9 cellular contexts compared by ENCODE assay signal in the genomic region with DNA sequence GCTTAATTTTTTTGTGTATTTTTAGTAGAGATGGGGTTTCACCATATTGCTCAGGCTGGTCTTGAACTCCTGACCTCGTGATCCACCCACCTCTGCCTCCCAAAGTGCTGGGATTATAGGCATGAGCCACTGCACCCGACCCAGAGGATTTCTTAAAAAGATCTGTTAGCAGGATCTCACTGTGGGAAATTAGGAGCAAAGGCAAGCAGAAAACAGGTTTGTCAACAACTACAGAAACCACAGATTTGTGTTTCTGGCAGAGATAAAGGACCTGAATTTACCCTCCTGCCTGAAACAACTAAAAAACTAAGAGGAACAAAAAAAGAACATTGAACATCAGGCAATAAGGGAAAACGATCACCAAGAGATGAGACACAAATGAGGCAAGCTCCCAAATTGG. TPM values are rescaled to one million over a fixed set of nuclear protein-coding genes. Genes with fewer than 3 reads are reported as not detected.
DNase-seq lines count a peak whose midpoint lies in the region; TF ChIP-seq lines count a peak whose summit lies in the region.
"Not testable (repeated sequence)": the region's sequence is repeated elsewhere in the genome, so short reads cannot be mapped to it uniquely, and the experiment has no call there.
"Had no signal": no experiment of that assay in that cellular context is flagged by ENCODE, and none has a peak within 500 bp of the region (broad histone marks: within the 10 kb centered on the region; RNA-seq: fewer than 3 reads in every experiment).

No MANE protein-coding gene starts in this region.

- H3K9ac ChIP-seq in ES-I3 (ENCODE audit: low read depth, low read length) (0 out of 2 replicates have a peak overlapping the region, but pooled peaks have one; percentile 14), HUES64 (ENCODE audit: low read depth, low read length) (peak overlapping the region; percentile 70)
- H3K9ac ChIP-seq in SK-N-MC (ENCODE audit: insufficient read length): not testable (repeated sequence)

- H3K9me3 ChIP-seq in ES-I3 (ENCODE audit: control insufficient read depth, insufficient read depth, low read length); HUES64 (ENCODE audit: insufficient read depth, low read depth, low read length); SK-N-MC (ENCODE audit: low read depth, low read length); uterus: not testable (repeated sequence)

- H3K4me1 ChIP-seq in ES-I3 (ENCODE audit: insufficient read depth, low read length) (peaks cover 24% of the 10 kb centered on the region), HUES64 (ENCODE audit: insufficient read depth, low read length) (peaks cover 37% of the 10 kb centered on the region)
- not testable (repeated sequence) for H3K4me1 ChIP-seq in uterus

- H3K4me3 ChIP-seq in HUES64 (ENCODE audit: low read length); SK-N-MC; epithelial cell of esophagus (ENCODE audit: low read length); uterus: not testable (repeated sequence)

- not testable (repeated sequence) for H3K27me3 ChIP-seq in HUES64 (ENCODE audit: insufficient read depth, low read length); uterus

- 74% methylated on average over 3 of the region's 3 CpGs for WGBS in HUES64

- H3K36me3 Mint-ChIP-seq in mesothelial cell of epicardium: not testable (repeated sequence)

- not testable (repeated sequence) for DNase-seq in SK-N-MC (ENCODE audit: low read depth, low spot score); mesothelial cell of epicardium (ENCODE audit: low spot score in 2 of 2, unreplicated experiment in 2 of 2); uterus
- peak; percentile 26 for DNase-seq in astrocyte of the hippocampus (ENCODE audit: low read depth, low spot score)
- peak; percentile 16 for DNase-seq in epithelial cell of esophagus (ENCODE audit: low read depth)

- not testable (repeated sequence) for TF ChIP-seq CTCF in epithelial cell of esophagus (IDR thresholded peaks at IDR 0.05; ENCODE audit: insufficient read depth, low read depth, low read length, missing control alignments); mesothelial cell of epicardium (IDR thresholded peaks at IDR 0.05; ENCODE audit: unreplicated experiment); uterus (IDR thresholded peaks at IDR 0.05)

- TF ChIP-seq POLR2A in uterus (IDR thresholded peaks at IDR 0.05): not testable (repeated sequence)

- intact Hi-C loops in uterus (cut with DNase I; ENCODE audit: low total_unique reads): not testable (repeated sequence)

- H3K4me1 Mint-ChIP-seq in mesothelial cell of epicardium: peaks cover 19% of the 10 kb centered on the region

- peaks cover 10% of the 10 kb centered on the region for H3K36me3 ChIP-seq in ES-I3 (ENCODE audit: insufficient read depth, low read length)
- H3K36me3 ChIP-seq in HUES64 (ENCODE audit: insufficient read depth, low read length): peaks cover 22% of the 10 kb centered on the region
- peaks cover 41% of the 10 kb centered on the region for H3K36me3 ChIP-seq in SK-N-MC (ENCODE audit: insufficient read depth, low read length)
- not testable (repeated sequence) for H3K36me3 ChIP-seq in uterus

- not testable (repeated sequence) for H3K27me3 Mint-ChIP-seq in mesothelial cell of epicardium (ENCODE audit: low read depth)

- not testable (repeated sequence) for H3K4me3 Mint-ChIP-seq in mesothelial cell of epicardium

- H3K27ac ChIP-seq in HUES64 (ENCODE audit: low read depth, low read length): peak overlapping the region; percentile 97
- peak overlapping the region; percentile 76 for H3K27ac ChIP-seq in SK-N-MC
- H3K27ac ChIP-seq in uterus: peak overlapping the region; percentile 17 to 26

- H3K9me3 Mint-ChIP-seq in mesothelial cell of epicardium: not testable (repeated sequence)

- peak overlapping the region; percentile 63 for H3K27ac Mint-ChIP-seq in mesothelial cell of epicardium

RNA-seq across cellular contexts. Expression of a gene that starts 1.9 kb away (rescaled TPM):
- 15.4 TPM for polyA plus RNA-seq in HUES64 (2013, experiment 1 of 2)
- polyA plus RNA-seq in HUES64 (2013, experiment 2 of 2): 20.5 TPM
- total RNA-seq in mesothelial cell of epicardium: 3.7 to 5.3 TPM (median 4.7 TPM) in 3 replicates
- total RNA-seq in uterus: 1 to 10 TPM in 2 of 4 donors, under 1 TPM in 1, not detected in 1; 0.49 to 3.2 (median 1.5) TPM
- total RNA-seq: CD8-positive, alpha-beta T cell had no signal
- polyA plus RNA-seq: CD14-positive monocyte had no signal

RNA-seq across cellular contexts. Expression of a gene that starts 46.7 kb away (rescaled TPM):
- polyA plus RNA-seq in HUES64 (2013, experiment 1 of 2): 61.7 TPM
- polyA plus RNA-seq in HUES64 (2013, experiment 2 of 2): 60.7 TPM
- total RNA-seq in mesothelial cell of epicardium: 88.5 to 90.7 TPM (median 89.5 TPM) in 3 replicates
- total RNA-seq in uterus: 100 to 1,000 TPM in 3 of 4 donors, 10 to 100 TPM in 1; 45.6 to 297 (median 135) TPM

Comparison
In these comparisons a context has a peak if more than half of its experiments do, and no peak if none do; other contexts are left out.
1. H3K27ac ChIP-seq: peak in every context shown above with its lines; median percentile 97 in HUES64; 76 in SK-N-MC; 22 in uterus.